Comparison of ENCODE assay signal across 35 cellular contexts in genomic region chr10:74320026-74320425, GRCh38.
"Had no signal": no experiment of that assay in that cellular context is flagged by ENCODE, and none has a peak within 500 bp of the region (broad histone marks: within the 10 kb centered on the region; RNA-seq: fewer than 3 reads in every experiment).

No MANE protein-coding gene starts in this region.

- ATAC-seq: activated CD8-positive, alpha-beta T cell treated with anti-CD3 and anti-CD28 coated beads for 36 hours; activated naive CD4-positive, alpha-beta T cell treated with anti-CD3 and anti-CD28 coated beads, Interleukin-2, amount 50 U/mL, for 72 hours; activated T-helper 17 cell treated with anti-CD3 and anti-CD28 coated beads, Interleukin-2, amount 50 U/mL, for 72 hours; body of pancreas had no signal

- H3K27ac ChIP-seq: adrenal gland, body of pancreas, brain microvascular endothelial cell, breast epithelium, VCaP had no signal

- DNase-seq: activated B cell treated with CpG ODN at 0.5 μM for 24 hours; activated CD4-positive, alpha-beta memory T cell treated with anti-CD3 and anti-CD28 coated beads for 36 hours; activated CD4-positive, alpha-beta T cell treated with anti-CD3 and anti-CD28 coated beads for 4 hours; activated CD4-positive, alpha-beta T cell treated with anti-CD3 and anti-CD28 coated beads, Interleukin-2, amount 10 ng/mL, durations not matched to agents 24 days and 14 days; activated CD4-positive, alpha-beta T cell treated with anti-CD3 and anti-CD28 coated beads, Interleukin-2, amount 50 U/mL, for 1 hour; activated CD4-positive, alpha-beta T cell treated with anti-CD3 and anti-CD28 coated beads, Interleukin-2, amount 50 U/mL, for 4 hours; activated CD4-positive, CD25-positive, alpha-beta regulatory T cell treated with anti-CD3 and anti-CD28 coated beads, Interleukin-2, amount 50 U/mL, for 72 hours; activated CD8-positive, alpha-beta memory T cell treated with anti-CD3 and anti-CD28 coated beads, Interleukin-2, amount 50 U/mL, for 4 hours; activated CD8-positive, alpha-beta T cell treated with anti-CD3 and anti-CD28 coated beads for 36 hours; activated effector memory CD4-positive, alpha-beta T cell treated with anti-CD3 and anti-CD28 coated beads, Interleukin-2, amount 50 U/mL, for 16 hours; activated gamma-delta T cell treated with Interleukin-2 at 50 U/mL for 16 hours; activated naive CD4-positive, alpha-beta T cell; activated naive CD4-positive, alpha-beta T cell treated with anti-CD3 and anti-CD28 coated beads for 36 hours; activated naive CD4-positive, alpha-beta T cell treated with anti-CD3 and anti-CD28 coated beads, Interleukin-2, amount 50 U/mL, for 16 hours; activated naive CD8-positive, alpha-beta T cell treated with anti-CD3 and anti-CD28 coated beads for 36 hours; activated T-cell treated with anti-CD3 and anti-CD28 coated beads for 4 hours; activated T-cell treated with anti-CD3 and anti-CD28 coated beads, Interleukin-2, amount 50 U/mL, for 1 hour; activated T-cell treated with anti-CD3 and anti-CD28 coated beads, Interleukin-2, amount 50 U/mL, for 48 hours; adrenal gland; amniotic stem cell; aorta; body of pancreas; brain microvascular endothelial cell; central memory CD4-positive, alpha-beta T cell; T-helper 1 cell; T-helper 2 cell; T-helper 9 cell had no signal

- H3K27me3 Mint-ChIP-seq: activated B cell treated with CpG ODN at 0.5 μM for 24 hours; activated CD4-positive, alpha-beta memory T cell treated with anti-CD3 and anti-CD28 coated beads for 36 hours; activated CD4-positive, alpha-beta T cell treated with anti-CD3 and anti-CD28 coated beads, Interleukin-2, amount 10 ng/mL, durations not matched to agents 24 days and 14 days; activated CD8-positive, alpha-beta T cell treated with anti-CD3 and anti-CD28 coated beads for 36 hours; activated naive CD8-positive, alpha-beta T cell treated with anti-CD3 and anti-CD28 coated beads for 36 hours; activated T-helper 17 cell treated with anti-CD3 and anti-CD28 coated beads, Interleukin-2, amount 50 U/mL, for 72 hours had no signal

- H3K27me3 ChIP-seq: adrenal gland, body of pancreas, brain microvascular endothelial cell, breast epithelium had no signal

- H3K4me1 Mint-ChIP-seq: activated CD4-positive, alpha-beta T cell treated with anti-CD3 and anti-CD28 coated beads, Interleukin-2, amount 10 ng/mL, durations not matched to agents 24 days and 14 days had no signal

- H3K4me1 ChIP-seq: adrenal gland, body of pancreas, breast epithelium had no signal

- H3K27ac Mint-ChIP-seq: activated B cell treated with CpG ODN at 0.5 μM for 24 hours; activated CD4-positive, alpha-beta memory T cell treated with anti-CD3 and anti-CD28 coated beads for 36 hours; activated CD4-positive, alpha-beta T cell treated with anti-CD3 and anti-CD28 coated beads, Interleukin-2, amount 10 ng/mL, durations not matched to agents 24 days and 14 days; activated CD8-positive, alpha-beta T cell treated with anti-CD3 and anti-CD28 coated beads for 36 hours; activated naive CD4-positive, alpha-beta T cell treated with anti-CD3 and anti-CD28 coated beads for 36 hours; activated naive CD4-positive, alpha-beta T cell treated with anti-CD3 and anti-CD28 coated beads, Interleukin-2, amount 50 U/mL, for 72 hours; activated naive CD8-positive, alpha-beta T cell treated with anti-CD3 and anti-CD28 coated beads for 36 hours; activated T-helper 1 cell treated with anti-CD3 and anti-CD28 coated beads, Interleukin-12 subunit alpha, Interleukin-12 subunit beta, Interleukin-2, Interleukin-4 antibody, amounts not matched to agents 30 ng/mL and 10 ng/mL and 1 ng/mL, durations not matched to agents 14 hours and 24 hours and 36 hours; activated T-helper 17 cell treated with anti-CD3 and anti-CD28 coated beads, Interleukin-2, amount 50 U/mL, for 72 hours; T-helper 1 cell treated with Interleukin-12 subunit alpha and Interleukin-12 subunit beta and Interleukin-4 antibody, amounts not matched to agents 30 μg/mL and 1 μg/mL, for 36 hours; T-helper 2 cell treated with Interferon-gamma antibody and Interleukin-4, amounts not matched to agents 5 μg/mL and 100 μg/mL, for 36 hours had no signal

- FAIRE-seq: astrocyte had no signal

- H3K9me3 ChIP-seq: adrenal gland, body of pancreas had no signal

- H3K4me3 ChIP-seq: adrenal gland, body of pancreas, breast epithelium had no signal

- H3K4me3 Mint-ChIP-seq: activated B cell treated with CpG ODN at 0.5 μM for 24 hours; activated CD4-positive, alpha-beta memory T cell treated with anti-CD3 and anti-CD28 coated beads for 36 hours; activated CD4-positive, alpha-beta T cell treated with anti-CD3 and anti-CD28 coated beads, Interleukin-2, amount 10 ng/mL, durations not matched to agents 24 days and 14 days; activated CD8-positive, alpha-beta T cell treated with anti-CD3 and anti-CD28 coated beads for 36 hours; activated naive CD4-positive, alpha-beta T cell treated with anti-CD3 and anti-CD28 coated beads for 36 hours; activated naive CD8-positive, alpha-beta T cell treated with anti-CD3 and anti-CD28 coated beads for 36 hours; activated T-helper 1 cell treated with anti-CD3 and anti-CD28 coated beads, Interleukin-12 subunit alpha, Interleukin-12 subunit beta, Interleukin-2, Interleukin-4 antibody, amounts not matched to agents 30 ng/mL and 10 ng/mL and 1 ng/mL, durations not matched to agents 14 hours and 24 hours and 36 hours; activated T-helper 17 cell treated with anti-CD3 and anti-CD28 coated beads, Interleukin-2, amount 50 U/mL, for 72 hours; T-helper 1 cell treated with Interleukin-12 subunit alpha and Interleukin-12 subunit beta and Interleukin-4 antibody, amounts not matched to agents 30 μg/mL and 1 μg/mL, for 36 hours; T-helper 2 cell treated with Interferon-gamma antibody and Interleukin-4, amounts not matched to agents 5 μg/mL and 100 μg/mL, for 36 hours had no signal

- H3K36me3 ChIP-seq: adrenal gland, brain microvascular endothelial cell, breast epithelium had no signal
